In the genomic region with DNA sequence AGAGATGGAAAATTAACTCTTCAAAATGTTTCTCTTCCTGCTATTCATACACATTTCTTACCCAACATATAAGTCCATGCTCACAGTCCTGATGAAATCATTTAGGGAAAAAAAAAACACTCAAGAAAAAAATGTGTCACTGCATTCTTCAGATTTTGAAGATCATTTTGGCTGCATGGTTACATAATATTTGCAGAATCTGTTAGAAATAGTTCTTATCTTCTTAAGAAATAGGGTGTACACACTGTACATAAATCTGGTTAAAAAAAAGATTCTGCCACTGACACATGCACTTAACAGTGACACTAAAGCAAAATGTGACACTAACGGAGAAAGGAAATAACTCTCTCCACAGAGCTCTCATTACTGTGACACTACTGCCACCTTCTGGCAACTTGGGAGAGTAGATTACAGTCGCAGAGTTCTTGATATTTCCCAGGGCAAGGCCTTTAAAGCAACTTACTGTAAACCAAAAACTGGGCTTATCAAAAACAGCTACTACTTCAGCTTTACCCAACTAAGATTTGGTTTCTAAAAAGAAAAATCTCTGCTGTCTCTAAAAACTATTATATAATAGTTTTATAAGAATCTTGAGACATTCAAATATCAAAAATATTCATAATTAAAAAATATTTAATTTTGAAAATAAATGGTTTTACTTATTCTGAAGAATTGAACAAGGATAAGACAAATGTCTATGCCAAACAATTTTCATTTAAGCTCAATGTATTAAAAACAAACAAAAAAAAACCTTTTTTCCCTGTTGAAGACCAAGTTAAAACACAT, we compare ENCODE assay signal across 8 cellular contexts.
DNase-seq lines count a peak whose midpoint lies in the region; ATAC-seq and TF ChIP-seq lines count a peak whose summit lies in the region.

No MANE protein-coding gene starts in this region.

- ATAC-seq in GM19397 (IDR thresholded peaks at IDR 0.05; ENCODE audit: unreplicated experiment) = peak; percentile 58
- ATAC-seq in HG03460 (IDR thresholded peaks at IDR 0.05; ENCODE audit: unreplicated experiment) = peak; percentile 80
- peak; percentile 82 to 91 for ATAC-seq in activated CD4-positive, CD25-positive, alpha-beta regulatory T cell treated with anti-CD3 and anti-CD28 coated beads, Interleukin-2, amount 50 U/mL, for 24 hours

- H3K4me1 ChIP-seq in Caco-2 = peaks cover 9% of the 10 kb centered on the region
- H3K4me1 ChIP-seq in mesendoderm (ENCODE audit: control insufficient read depth, low read depth, low read length) = peaks cover 2% of the 10 kb centered on the region

- H4K5ac ChIP-seq in mesendoderm (ENCODE audit: low read length) = no peak overlapping the region

- H4K8ac ChIP-seq in mesendoderm (ENCODE audit: low read depth, low read length) = no peak overlapping the region

- no peak overlapping the region for H3K4me3 ChIP-seq in Caco-2 (ENCODE audit: low read depth, low read length)
- no peak overlapping the region for H3K4me3 ChIP-seq in mesendoderm (ENCODE audit: low read length)

- H3K4me3 Mint-ChIP-seq in Caco-2 (ENCODE audit: unreplicated experiment) = no peak overlapping the region

- H2BK5ac ChIP-seq in mesendoderm (ENCODE audit: low read length) = no peak overlapping the region

- H3K27me3 ChIP-seq in Caco-2 (replicated peaks; ENCODE audit: control insufficient read depth, insufficient read depth, low read length) = no peaks in the 10 kb centered on the region
- H3K27me3 ChIP-seq in mesendoderm (ENCODE audit: insufficient read depth, low read length, poor library complexity) = no peaks in the 10 kb centered on the region

- no peak overlapping the region for H3K18ac ChIP-seq in mesendoderm (ENCODE audit: low read length)

- no TSS peak for BruUV-seq in Caco-2 (replicated peaks; lab: Mats Ljungman, UMichigan)

- DNase-seq in Caco-2 (peak; percentile 63 to 74), NCI-H446 treated with DMSO at 0.1 percent for 48 hours (lab: John Stamatoyannopoulos, UW) (peak; percentile 63), mesendoderm (peak; percentile 92)
- DNase-seq in effector CD8-positive, alpha-beta T cell (lab: John Stamatoyannopoulos, UW) = peak; percentile 45
- peak; percentile 9 to 78 (median 56) for DNase-seq in stimulated activated naive CD4-positive, alpha-beta T cell (lab: John Stamatoyannopoulos, UW)

- H3K79me1 ChIP-seq in mesendoderm (ENCODE audit: low read length) = no peaks in the 10 kb centered on the region

- H3K79me2 ChIP-seq in mesendoderm (ENCODE audit: control insufficient read depth, insufficient read depth, low read length) = no peaks in the 10 kb centered on the region

- H3K4ac ChIP-seq in mesendoderm (ENCODE audit: low read depth, low read length) = no peak overlapping the region

- no peak overlapping the region for H2BK15ac ChIP-seq in mesendoderm (replicated peaks; ENCODE audit: low read depth)

- H3K36me3 ChIP-seq in Caco-2 (ENCODE audit: control insufficient read depth, insufficient read depth, low read length) (no peaks in the 10 kb centered on the region), mesendoderm (ENCODE audit: control insufficient read depth, insufficient read depth, low read length) (no peaks in the 10 kb centered on the region)

- no peaks in the 10 kb centered on the region for H3K9me3 ChIP-seq in Caco-2

- peak; percentile 77 for TF ChIP-seq CTCF in Caco-2 (IDR thresholded peaks at IDR 0.05; ENCODE audit: insufficient read depth in 1 of 2, low read depth in 1 of 2, low read length in 1 of 2, severe bottlenecking in 1 of 2, unreplicated experiment in 1 of 2)

- H3K36me3 Mint-ChIP-seq in Caco-2 (ENCODE audit: insufficient read depth, unreplicated experiment) = peaks cover 21% of the 10 kb centered on the region

- no peak overlapping the region for H3K4me2 ChIP-seq in mesendoderm (ENCODE audit: low read length)

- no CpG with 5 or more reads among the region's 2 CpGs for WGBS in mesendoderm (ENCODE audit: extremely low coverage, insufficient coverage, low lambda C conversion rate)

- CTCF ChIA-PET in Caco-2 (lab: Charles Lee) = interaction anchor here (0.6 to 1.6 kb wide), 5 partner anchors 14 to 140 kb away, joined by 3 to 15 read pairs (median 3); no protein-coding TSS in a partner anchor

- POLR2A ChIA-PET in Caco-2 (lab: Charles Lee) = interaction anchor here (0.7 kb wide), 1 partner anchor 115 kb away, joined by 4 read pairs; no protein-coding TSS in a partner anchor

- no peak overlapping the region for H3K23ac ChIP-seq in mesendoderm (ENCODE audit: low read length)

- H2BK120ac ChIP-seq in mesendoderm (ENCODE audit: low read depth, low read length) = no peak overlapping the region

- H2AK5ac ChIP-seq in mesendoderm (ENCODE audit: low read length) = no peak overlapping the region

- no peak overlapping the region for H3K27ac ChIP-seq in mesendoderm (ENCODE audit: low read depth, low read length)

- no peak overlapping the region for H3K56ac ChIP-seq in mesendoderm (ENCODE audit: low read length)

- intact Hi-C loops in Caco-2 (cut with micrococcal nuclease; ENCODE audit: unreplicated experiment) = loop anchor here (1.0 kb wide), 3 partner anchors 22 to 143 kb away; partner anchors contain the start of gene BCL11B

- H3K27me3 Mint-ChIP-seq in Caco-2 (ENCODE audit: insufficient read depth, unreplicated experiment) = no peaks in the 10 kb centered on the region

- peak overlapping the region; percentile 42 for H3K27ac Mint-ChIP-seq in Caco-2 (ENCODE audit: unreplicated experiment)

- H3K9ac ChIP-seq in mesendoderm (ENCODE audit: low read length) = no peak overlapping the region

- H3K4me1 Mint-ChIP-seq in Caco-2 (ENCODE audit: low read depth, unreplicated experiment) = peaks cover 10% of the 10 kb centered on the region

- H3K9me3 Mint-ChIP-seq in Caco-2 (ENCODE audit: unreplicated experiment) = no peaks in the 10 kb centered on the region
